Comparison of ENCODE assay signal across 18 cellular contexts in the genomic region with DNA sequence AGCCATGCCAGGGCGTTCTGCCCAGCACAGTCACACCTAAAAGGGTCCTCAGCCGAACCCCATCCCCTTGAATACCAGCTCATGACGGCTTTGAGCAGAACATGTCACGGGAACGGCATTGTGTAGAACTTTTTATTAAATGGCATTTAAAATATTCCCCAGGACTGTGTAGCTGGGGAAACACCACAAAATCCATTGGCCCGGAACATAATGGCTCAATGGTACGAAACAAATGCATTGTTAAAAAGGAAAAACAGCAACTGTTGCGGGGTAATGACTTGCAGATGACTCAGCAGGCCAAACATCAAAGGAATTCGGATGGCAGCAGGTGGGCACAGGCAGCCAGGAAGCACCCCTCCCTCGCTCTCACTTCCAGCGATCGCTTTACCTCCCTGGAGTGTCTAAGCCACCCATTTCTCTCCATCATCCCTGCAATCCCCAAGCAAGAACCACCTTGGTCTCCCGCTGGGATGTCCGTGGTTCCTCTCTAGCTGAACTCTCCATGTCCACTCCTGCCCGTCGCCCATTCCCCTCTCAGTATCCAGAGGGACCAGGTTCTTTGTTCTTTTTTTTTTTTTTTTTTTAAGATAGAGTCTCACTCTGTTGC. TPM values are rescaled to one million over a fixed set of nuclear protein-coding genes. Genes with fewer than 3 reads are reported as not detected.
DNase-seq lines count a peak whose midpoint lies in the region; ATAC-seq, FAIRE-seq and TF ChIP-seq lines count a peak whose summit lies in the region.
"Not testable (repeated sequence)": the region's sequence is repeated elsewhere in the genome, so short reads cannot be mapped to it uniquely, and the experiment has no call there.
"Had no signal": no experiment of that assay in that cellular context is flagged by ENCODE, and none has a peak within 500 bp of the region (broad histone marks: within the 10 kb centered on the region; RNA-seq: fewer than 3 reads in every experiment).

No MANE protein-coding gene starts in this region.

- BruUV-seq in HCT116 (replicated peaks; lab: Mats Ljungman, UMichigan): not testable (repeated sequence)
- BruUV-seq in GM12878 (replicated peaks; lab: Mats Ljungman, UMichigan): TSS peak; percentile 73

- TF ChIP-seq POLR2A in A549 (IDR thresholded peaks at IDR 0.05; ENCODE audit: low read length); HCT116 (IDR thresholded peaks at IDR 0.05; ENCODE audit: borderline replicate concordance, extremely low read depth, insufficient read depth, insufficient read length); GM12878 (IDR thresholded peaks at IDR 0.05; ENCODE audit: low read depth, low read length): not testable (repeated sequence)

- RAD21 ChIA-PET in HCT116 (lab: Charles Lee; ENCODE audit: low non-redundant PET in 1 of 2, low total read pairs in 2 of 2, uncharacterized antibody in 2 of 2, unreplicated experiment in 2 of 2); GM12878 (lab: Charles Lee; ENCODE audit: unreplicated experiment): not testable (repeated sequence)

- intact Hi-C loops in HCT116 (cut with micrococcal nuclease); GM12878 (cut with micrococcal nuclease; ENCODE audit: unreplicated experiment): not testable (repeated sequence)

- DNase-seq in A549 (ENCODE audit: low read depth in 1 of 2, low spot score in 1 of 2): peak; percentile 31 to 85
- peak; percentile 1 for DNase-seq in DMS79 (lab: John Stamatoyannopoulos, UW)
- DNase-seq in HCT116 (ENCODE audit: low read depth, low spot score): peak; percentile 32
- DNase-seq in RPMI7951 (ENCODE audit: low read depth): peak; percentile 69
- DNase-seq in GM12878 (ENCODE audit: low read depth, low spot score): not testable (repeated sequence)
- DNase-seq in epithelial cell of proximal tubule (ENCODE audit: low read depth): peak; percentile 85
- peak; percentile 78 for DNase-seq in kidney epithelial cell (ENCODE audit: low read depth)
- DNase-seq in retina: peak; percentile 28

- TF ChIP-seq CTCF in A549 (IDR thresholded peaks at IDR 0.05); HCT116 (IDR thresholded peaks at IDR 0.05 in 2 of 3, conservative IDR thresholded peaks at IDR 0.05 in 1 of 3; ENCODE audit: borderline replicate concordance in 1 of 3, insufficient read depth in 1 of 3, low read depth in 2 of 3, low read length in 2 of 3); GM12878 (IDR thresholded peaks at IDR 0.05 in 2 of 3, conservative IDR thresholded peaks at IDR 0.05 in 1 of 3; ENCODE audit: control insufficient read depth in 2 of 3, extremely low read depth in 1 of 3, insufficient read depth in 1 of 3, low read depth in 3 of 3, low read length in 3 of 3); epithelial cell of proximal tubule (conservative IDR thresholded peaks at IDR 0.05; ENCODE audit: low read depth, low read length); kidney epithelial cell (IDR thresholded peaks at IDR 0.05; ENCODE audit: insufficient read depth, low read length, poor library complexity, severe bottlenecking): not testable (repeated sequence)

- H3K27ac ChIP-seq in A549: peak overlapping the region; percentile 97 to 99
- peak overlapping the region; percentile 56 for H3K27ac ChIP-seq in HCT116 (ENCODE audit: low read depth, low read length)
- not testable (repeated sequence) for H3K27ac ChIP-seq in GM12878 (ENCODE audit: control insufficient read depth, insufficient read depth)

- TF ChIP-seq RAD21 in A549 (conservative IDR thresholded peaks at IDR 0.05 in 1 of 2, IDR thresholded peaks at IDR 0.05 in 1 of 2); HCT116 (IDR thresholded peaks at IDR 0.05; ENCODE audit: low read depth); GM12878 (IDR thresholded peaks at IDR 0.05; ENCODE audit: insufficient read depth, low read depth, low read length): not testable (repeated sequence)

- ATAC-seq in A549 (peak; percentile 42 to 52), HCT116 (peak; percentile 51)
- not testable (repeated sequence) for ATAC-seq in GM12878

- peak; percentile 80 for FAIRE-seq in A549 (lab: Jason Lieb, UNC)
- not testable (repeated sequence) for FAIRE-seq in GM12878 (lab: Jason Lieb, UNC)

- H4K20me1 ChIP-seq in HCT116 (ENCODE audit: insufficient read depth); GM12878 (ENCODE audit: control insufficient read depth, insufficient read depth): not testable (repeated sequence)

- H2AFZ ChIP-seq in HCT116 (ENCODE audit: low read depth, low read length, poor library complexity, severe bottlenecking); GM12878 (ENCODE audit: control insufficient read depth, low read depth, low read length): not testable (repeated sequence)

- 0 out of 2 replicates have a peak overlapping the region, but pooled peaks have one; percentile 30 for H3K9ac ChIP-seq in HCT116 (ENCODE audit: low read length)
- H3K9ac ChIP-seq in GM12878 (ENCODE audit: control insufficient read depth, insufficient read depth, low read length): not testable (repeated sequence)

- POLR2A ChIA-PET in A549 (lab: Yijun Ruan, JAX); HCT116 (lab: Charles Lee); GM12878 (lab: Charles Lee): not testable (repeated sequence)

- H3K4me3 ChIP-seq in A549; GM12878; epithelial cell of proximal tubule (ENCODE audit: low read depth, low read length); kidney epithelial cell (ENCODE audit: low read depth, low read length): not testable (repeated sequence)
- peak overlapping the region in 1 of 2 experiments; percentile 23; a peak in 1 of 4 replicates for H3K4me3 ChIP-seq in HCT116 (replicated peaks in 1 of 2; ENCODE audit: low read depth in 1 of 2, low read length in 2 of 2)

- in situ Hi-C loops in GM12878 (cut with MboI): loop anchor here (25.0 kb wide), 1 partner anchor 498 kb away; a partner anchor contains a TSS

- SMC1A ChIA-PET in GM12878 (lab: Charles Lee; ENCODE audit: uncharacterized antibody, unreplicated experiment): not testable (repeated sequence)

- peaks cover 28% of the 10 kb centered on the region for H3K4me1 ChIP-seq in A549
- peaks cover 0 to 13% of the 10 kb centered on the region in 2 experiments; a peak in 1 of 4 replicates for H3K4me1 ChIP-seq in HCT116 (ENCODE audit: control insufficient read depth in 1 of 2, insufficient read depth in 2 of 2, low read length in 2 of 2)
- H3K4me1 ChIP-seq in GM12878 (ENCODE audit: control insufficient read depth, insufficient read depth, low read length): not testable (repeated sequence)

- not testable (repeated sequence) for H3K27me3 ChIP-seq in HCT116 (ENCODE audit: insufficient read depth, low read length); GM12878 (replicated peaks in 1 of 2; ENCODE audit: control insufficient read depth in 2 of 2, insufficient read depth in 2 of 2, low read length in 1 of 2); kidney epithelial cell (ENCODE audit: control insufficient read depth, insufficient read depth, low read length)

- peak in 1 of 2 experiments; percentile 13; a peak in 1 of 5 replicates for TF ChIP-seq EP300 in A549 (IDR thresholded peaks at IDR 0.05)
- not testable (repeated sequence) for TF ChIP-seq EP300 in GM12878 (IDR thresholded peaks at IDR 0.05; ENCODE audit: borderline replicate concordance in 1 of 2, control insufficient read depth in 1 of 2, low read depth in 2 of 2, low read length in 2 of 2)

- H3K9me2 ChIP-seq in HCT116 (ENCODE audit: insufficient read depth): not testable (repeated sequence)

- CTCF ChIA-PET in A549 (lab: Yijun Ruan, JAX); HCT116 (lab: Charles Lee); GM12878 (lab: Yijun Ruan, JAX): not testable (repeated sequence)

- H3K4me2 ChIP-seq in A549 (peak overlapping the region; percentile 73), HCT116 (ENCODE audit: low read length) (peak overlapping the region; percentile 60)
- not testable (repeated sequence) for H3K4me2 ChIP-seq in GM12878 (ENCODE audit: control insufficient read depth, insufficient read depth)

- not testable (repeated sequence) for H3K36me3 ChIP-seq in HCT116 (ENCODE audit: control insufficient read depth in 1 of 2, insufficient read depth in 2 of 2, low read length in 2 of 2); GM12878 (ENCODE audit: control insufficient read depth in 2 of 2, insufficient read depth in 2 of 2, low read length in 1 of 2); kidney epithelial cell (ENCODE audit: control insufficient read depth, insufficient read depth, low read length)

- H3K79me2 ChIP-seq in HCT116 (ENCODE audit: insufficient read depth, low read length); GM12878 (ENCODE audit: control insufficient read depth, insufficient read depth, low read length): not testable (repeated sequence)

- H3K9me3 ChIP-seq in A549; HCT116 (ENCODE audit: control insufficient read depth in 1 of 2, insufficient read depth in 1 of 2, low read depth in 1 of 2, low read length in 2 of 2); GM12878 (replicated peaks; ENCODE audit: control insufficient read depth, insufficient read depth, low read length): not testable (repeated sequence)

- 0% methylated on average over 6 of the region's 16 CpGs for WGBS in A549 (ENCODE audit: missing lambda C conversion rate)
- 98% methylated on average over 8 of the region's 16 CpGs for WGBS in GM12878 (ENCODE audit: insufficient coverage, insufficient replicate concordance, low lambda C conversion rate, missing lambda C conversion rate)

RNA-seq across cellular contexts. Expression of a gene that starts 22.0 kb away (rescaled TPM):
- polyA plus RNA-seq in A549 (2011; rRNA removed): not detected in 2 replicates
- polyA plus RNA-seq in A549 (2012; cell fraction: cytosol; rRNA removed): not detected in 2 replicates
- polyA plus RNA-seq in A549 (2012; cell fraction: nucleus; rRNA removed): not detected in 2 replicates
- not detected in 3 replicates for polyA plus RNA-seq in A549 (2017; fragmentation: RNase III; extraction: RNeasy Plus Mini Kit Qiagen cat#74134 plus additional on column Dnase treatment)
- polyA minus RNA-seq in A549 (2011; rRNA and poly(A)+ RNA removed): not detected in 2 replicates
- not detected for total RNA-seq in HCT116 (2021; ENCODE audit: unreplicated experiment)
- not detected in 2 replicates for polyA plus RNA-seq in HCT116 (2012)
- total RNA-seq in RPMI7951 (2014; rRNA removed; shearing (Covaris generic)): not detected in 2 replicates
- not detected in 2 replicates for total RNA-seq in GM12878 (2013; cell fraction: nucleolus; rRNA removed)
- total RNA-seq in GM12878 (2014; rRNA removed): not detected in 2 replicates
- not detected in 2 replicates for total RNA-seq in GM12878 (2014; rRNA removed; fragmentation: Illumina TruSeq; extraction: Trizol)
- total RNA-seq in GM12878 (2021): not detected in 2 replicates
- polyA plus RNA-seq in GM12878 (2011; ENCODE audit: low read depth): not detected
- not detected in 2 replicates for polyA plus RNA-seq in GM12878 (2011; rRNA removed)
- polyA plus RNA-seq in GM12878 (2011; cell fraction: cytosol; rRNA removed): not detected in 2 replicates
- polyA plus RNA-seq in GM12878 (2011; cell fraction: nucleus; rRNA removed): not detected in 2 replicates
- polyA plus RNA-seq in GM12878 (2012): not detected in 2 replicates
- not detected in 2 replicates for polyA plus RNA-seq in GM12878 (2014; fragmentation: Illumina TruSeq; extraction: Trizol)
- polyA plus RNA-seq in GM12878 (2014; fragmentation: Nextera tagmentation; extraction: Ambion mirVana): not detected
- polyA plus RNA-seq in GM12878 (2014; rRNA removed): not detected in 2 replicates
- polyA plus RNA-seq in GM12878 (2016; fragmentation: Nextera tagmentation; extraction: Ambion mirVana): not detected
- not detected in 2 replicates for polyA minus RNA-seq in GM12878 (2011; rRNA and poly(A)+ RNA removed)
- not detected in 2 replicates for polyA minus RNA-seq in GM12878 (2011; cell fraction: cytosol; rRNA and poly(A)+ RNA removed)
- polyA minus RNA-seq in GM12878 (2011; cell fraction: nucleus; rRNA and poly(A)+ RNA removed): not detected in 2 replicates
- total RNA-seq in epithelial cell of proximal tubule: not detected in 2 replicates
- not detected in 2 replicates for total RNA-seq in kidney epithelial cell
- total RNA-seq: activated naive CD8-positive, alpha-beta T cell treated with anti-CD3 and anti-CD28 coated beads for 36 hours; activated T-helper 2 cell treated with anti-CD3 and anti-CD28 coated beads, Interferon-gamma antibody, Interleukin-2, Interleukin-4, amounts not matched to agents 10 μg/mL and 5 μg/mL and 100 μg/mL, durations not matched to agents 14 hours and 24 hours and 36 hours; breast epithelium; CD4-positive, CD25-positive, alpha-beta regulatory T cell; left ventricle myocardium inferior; mucosa of gallbladder; OCI-LY7; SJSA1; T-helper 17 cell; transverse colon had no signal
- polyA plus RNA-seq: CD4-positive, CD25-positive, alpha-beta regulatory T cell had no signal

RNA-seq across cellular contexts. Expression of a gene that starts 52.2 kb away (rescaled TPM):
- polyA plus RNA-seq in A549 (2011; rRNA removed) (not detected in 2 replicates), A549 (2017; fragmentation: RNase III; extraction: RNeasy Plus Mini Kit Qiagen cat#74134 plus additional on column Dnase treatment) (not detected in 3 replicates), GM12878 (2011; rRNA removed) (0.20 and 0.23 TPM in 2 replicates), GM12878 (2014; fragmentation: Illumina TruSeq; extraction: Trizol) (0.29 TPM in 1 of 2 replicates, not detected in the other), GM12878 (2014; fragmentation: Nextera tagmentation; extraction: Ambion mirVana) (not detected), GM12878 (2014; rRNA removed) (0.56 TPM in 1 of 2 replicates, not detected in the other), GM12878 (2016; fragmentation: Nextera tagmentation; extraction: Ambion mirVana) (under 1 TPM in 1 of 2 experiments, not detected in 1; 0.39 TPM)
- 0.04 TPM in 1 of 2 replicates, not detected in the other for polyA plus RNA-seq in A549 (2012; cell fraction: cytosol; rRNA removed)
- polyA plus RNA-seq in A549 (2012; cell fraction: nucleus; rRNA removed): 0.05 and 0.11 TPM in 2 replicates
- polyA minus RNA-seq in A549 (2011; rRNA and poly(A)+ RNA removed): not detected in 2 replicates
- total RNA-seq in HCT116 (2021; ENCODE audit: unreplicated experiment) (0.37 TPM), GM12878 (2014; rRNA removed) (0.16 and 0.23 TPM in 2 replicates), GM12878 (2014; rRNA removed; fragmentation: Illumina TruSeq; extraction: Trizol) (0.27 TPM in 1 of 2 replicates, not detected in the other), GM12878 (2021) (0.74 TPM in 1 of 2 replicates, not detected in the other), epithelial cell of proximal tubule (0.23 and 0.29 TPM in 2 replicates), kidney epithelial cell (0.08 TPM in 1 of 2 replicates, not detected in the other)
- polyA plus RNA-seq in HCT116 (2012): 0.12 TPM in 1 of 2 replicates, not detected in the other
- 0.59 TPM in 1 of 2 replicates, not detected in the other for total RNA-seq in RPMI7951 (2014; rRNA removed; shearing (Covaris generic))
- total RNA-seq in GM12878 (2013; cell fraction: nucleolus; rRNA removed): 0.69 TPM in 1 of 2 replicates, not detected in the other
- polyA plus RNA-seq in GM12878 (2011; ENCODE audit: low read depth): not detected
- polyA plus RNA-seq in GM12878 (2011; cell fraction: cytosol; rRNA removed): 0.07 and 0.27 TPM in 2 replicates
- polyA plus RNA-seq in GM12878 (2011; cell fraction: nucleus; rRNA removed): 0.20 and 0.33 TPM in 2 replicates
- not detected in 2 replicates for polyA plus RNA-seq in GM12878 (2012)
- polyA minus RNA-seq in GM12878 (2011; rRNA and poly(A)+ RNA removed): not detected in 2 replicates
- not detected in 2 replicates for polyA minus RNA-seq in GM12878 (2011; cell fraction: cytosol; rRNA and poly(A)+ RNA removed)
- polyA minus RNA-seq in GM12878 (2011; cell fraction: nucleus; rRNA and poly(A)+ RNA removed): 0.38 TPM in 1 of 2 replicates, not detected in the other
- total RNA-seq: left ventricle myocardium inferior, SJSA1 had no signal
